ENCODE assay signal across 17 cellular contexts in genomic region chr2:134281815-134282419, GRCh38.
A peak's percentile ranks its signal among the peaks of the same experiment; 100 is the strongest.
DNase-seq lines count a peak whose midpoint lies in the region; ATAC-seq and TF ChIP-seq lines count a peak whose summit lies in the region.
"Had no signal": no experiment of that assay in that cellular context is flagged by ENCODE, and none has a peak within 500 bp of the region (broad histone marks: within the 10 kb centered on the region; RNA-seq: fewer than 3 reads in every experiment).

No MANE protein-coding gene starts in this region.

- no peak for TF ChIP-seq CTCF in GM06990 (IDR thresholded peaks at IDR 0.05; ENCODE audit: insufficient read depth, low read length, poor library complexity, severe bottlenecking)

- peaks cover 35% of the 10 kb centered on the region for H3K4me1 Mint-ChIP-seq in T-helper 2 cell treated with Interferon-gamma antibody and Interleukin-4, amounts not matched to agents 5 μg/mL and 100 μg/mL, for 36 hours (ENCODE audit: low read depth)
- peaks cover 63% of the 10 kb centered on the region for H3K4me1 Mint-ChIP-seq in memory B cell

- peak overlapping the region; percentile 86 for H3K4me2 ChIP-seq in BLaER1

- no peaks in the 10 kb centered on the region for H3K9me3 Mint-ChIP-seq in T-helper 2 cell treated with Interferon-gamma antibody and Interleukin-4, amounts not matched to agents 5 μg/mL and 100 μg/mL, for 36 hours
- H3K9me3 Mint-ChIP-seq in memory B cell, result peaks cover 4% of the 10 kb centered on the region

- peak overlapping the region; percentile 71 for H3K4me3 Mint-ChIP-seq in T-helper 2 cell treated with Interferon-gamma antibody and Interleukin-4, amounts not matched to agents 5 μg/mL and 100 μg/mL, for 36 hours
- peak overlapping the region; percentile 47 for H3K4me3 Mint-ChIP-seq in memory B cell

- H3K27ac ChIP-seq in BLaER1, result peak overlapping the region; percentile 82
- H3K27ac ChIP-seq: RWPE1, upper lobe of left lung had no signal

- H3K36me3 ChIP-seq in BLaER1, result peaks cover 25% of the 10 kb centered on the region
- no peaks in the 10 kb centered on the region for H3K36me3 ChIP-seq in GM06990 (ENCODE audit: control insufficient read depth, insufficient read depth, low read length)
- H3K36me3 ChIP-seq: upper lobe of left lung had no signal

- H3K9me3 ChIP-seq in BLaER1, result peaks cover 10% of the 10 kb centered on the region
- H3K9me3 ChIP-seq: upper lobe of left lung had no signal

- no peak overlapping the region; the same call in 1 of the 2 replicates for H3K4me3 ChIP-seq in BLaER1
- peak overlapping the region; percentile 2; the same call in 1 of the 2 replicates for H3K4me3 ChIP-seq in GM06990 (replicated peaks; ENCODE audit: low read depth, low read length)
- H3K4me3 ChIP-seq: upper lobe of left lung had no signal

- ATAC-seq in memory B cell (ENCODE audit: low read depth), result no peak
- no peak for ATAC-seq in GM21360 (IDR thresholded peaks at IDR 0.05; ENCODE audit: unreplicated experiment)
- ATAC-seq in HG03196 (IDR thresholded peaks at IDR 0.05; ENCODE audit: unreplicated experiment), result no peak
- ATAC-seq: HepG2 had no signal

- H3K27me3 Mint-ChIP-seq in T-helper 2 cell treated with Interferon-gamma antibody and Interleukin-4, amounts not matched to agents 5 μg/mL and 100 μg/mL, for 36 hours (ENCODE audit: low read depth), result peaks cover 53% of the 10 kb centered on the region
- H3K27me3 Mint-ChIP-seq in memory B cell, result no peaks in the 10 kb centered on the region

- H3K27me3 ChIP-seq in BLaER1, result no peaks in the 10 kb centered on the region
- H3K27me3 ChIP-seq in GM06990 (replicated peaks; ENCODE audit: control insufficient read depth, insufficient read depth, low read length), result no peaks in the 10 kb centered on the region
- H3K27me3 ChIP-seq: upper lobe of left lung had no signal

- H3K36me3 Mint-ChIP-seq in T-helper 2 cell treated with Interferon-gamma antibody and Interleukin-4, amounts not matched to agents 5 μg/mL and 100 μg/mL, for 36 hours (ENCODE audit: low read depth), result peaks cover 18% of the 10 kb centered on the region
- H3K36me3 Mint-ChIP-seq in memory B cell, result peaks cover 23% of the 10 kb centered on the region

- peaks cover 100% of the 10 kb centered on the region for H3K4me1 ChIP-seq in BLaER1
- H3K4me1 ChIP-seq: upper lobe of left lung had no signal

- no peaks in the 10 kb centered on the region for H4K20me1 ChIP-seq in BLaER1

- DNase-seq in GM06990 (ENCODE audit: extremely low read depth, insufficient read length) (no peak), memory B cell (ENCODE audit: low spot score in 2 of 2) (no peak), NCI-H1092 (lab: John Stamatoyannopoulos, UW) (no peak), NCI-H2171 treated with DMSO at 0.1 percent for 48 hours (lab: John Stamatoyannopoulos, UW) (no peak)
- no peak for DNase-seq in T-helper 2 cell treated with Interferon-gamma antibody and Interleukin-4, amounts not matched to agents 5 μg/mL and 100 μg/mL, for 36 hours (ENCODE audit: low spot score)
- DNase-seq: activated CD4-positive, alpha-beta T cell treated with anti-CD3 and anti-CD28 coated beads for 48 hours; activated gamma-delta T cell treated with Interleukin-2 at 50 U/mL for 16 hours; cerebellar nuclear complex; DMS79 treated with DMSO at 0.1 percent for 48 hours; NCI-H1105; stimulated activated CD4-positive, alpha-beta T cell treated with anti-CD3 and anti-CD28 coated beads, Interleukin-2, amount 100 ng/mL, for 24 hours; upper lobe of left lung had no signal

- H3K9ac ChIP-seq in BLaER1, result peak overlapping the region; percentile 73

- no peak overlapping the region for H3K27ac Mint-ChIP-seq in T-helper 2 cell treated with Interferon-gamma antibody and Interleukin-4, amounts not matched to agents 5 μg/mL and 100 μg/mL, for 36 hours
- peak overlapping the region; percentile 90 for H3K27ac Mint-ChIP-seq in memory B cell
